Comparison of ENCODE assay signal across 8 cellular contexts in the genomic region with DNA sequence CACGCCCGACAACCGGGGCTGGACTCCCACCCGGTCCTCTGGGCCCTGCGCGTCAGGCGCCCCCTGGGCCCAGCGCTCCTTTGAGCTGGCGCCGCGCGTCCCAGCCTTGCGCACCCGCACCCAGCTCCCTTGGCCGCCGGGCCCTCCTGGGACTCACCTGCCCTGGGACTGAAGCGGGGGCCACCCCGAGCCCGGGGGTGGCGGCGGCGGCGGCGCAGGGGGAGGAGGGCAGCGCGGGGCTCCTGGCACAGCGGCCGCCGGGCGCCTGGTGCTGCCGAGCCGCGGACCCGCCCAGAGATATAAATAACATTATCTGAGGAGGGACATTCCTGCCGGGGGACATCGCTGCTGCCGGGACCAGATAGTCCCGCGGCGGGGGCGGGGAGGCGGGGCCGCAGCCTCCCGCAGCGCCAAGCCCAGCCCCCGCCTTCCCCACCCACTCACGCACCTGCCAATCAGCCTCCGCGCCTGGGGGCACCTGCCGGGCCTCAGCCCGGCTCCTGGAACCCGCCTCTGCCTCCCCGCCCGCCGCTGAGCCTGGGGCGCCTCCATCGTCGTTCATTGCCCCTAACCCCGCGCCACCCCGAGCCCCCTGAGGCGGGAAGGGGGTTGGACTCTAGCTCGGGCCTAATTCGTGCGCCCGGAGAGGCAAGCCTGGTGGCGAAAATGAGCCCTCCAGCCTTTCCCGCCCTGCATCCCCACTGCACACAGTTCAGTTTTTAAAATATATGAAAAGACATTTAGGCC. TPM values are rescaled to one million over a fixed set of nuclear protein-coding genes. Genes with fewer than 3 reads are reported as not detected.
DNase-seq lines count a peak whose midpoint lies in the region; ATAC-seq and TF ChIP-seq lines count a peak whose summit lies in the region.

A gene (minus strand): TSS at position 273 of the 747 bp plus-strand sequence. CDS start 56,813 bp downstream, outside the sequence.

- H3K9me3 ChIP-seq in CD4-positive, alpha-beta memory T cell (ENCODE audit: control insufficient read depth in 1 of 2, low read length in 2 of 2), result no peaks in the 10 kb centered on the region
- no peaks in the 10 kb centered on the region for H3K9me3 ChIP-seq in OCI-LY3 (ENCODE audit: insufficient read depth, low read length)
- peaks cover 2% of the 10 kb centered on the region for H3K9me3 ChIP-seq in trophoblast cell (ENCODE audit: insufficient read depth, low read depth, low read length)
- H3K9me3 ChIP-seq in upper lobe of right lung, result no peaks in the 10 kb centered on the region

- peaks cover 0 to 10% (median 9%) of the 10 kb centered on the region in 4 donors for H3K4me1 Mint-ChIP-seq in CD4-positive, alpha-beta memory T cell

- H3K23ac ChIP-seq in trophoblast cell (ENCODE audit: low read length), result no peak within 1 kb of the TSS

- peak; percentile 61 for ATAC-seq in HG02571 (IDR thresholded peaks at IDR 0.05; ENCODE audit: unreplicated experiment)
- peak; percentile 77 for ATAC-seq in upper lobe of right lung
- ATAC-seq in GM21723 (IDR thresholded peaks at IDR 0.05; ENCODE audit: unreplicated experiment), result no peak

- no peak within 1 kb of the TSS for H2AK5ac ChIP-seq in trophoblast cell (ENCODE audit: low read length)

- H3K9me3 Mint-ChIP-seq in CD4-positive, alpha-beta memory T cell, result no peaks in the 10 kb centered on the region

- intact Hi-C loops in CD4-positive, alpha-beta memory T cell (cut with micrococcal nuclease), result loop anchor here (1.0 kb wide), 1 partner anchor 45 kb away; no protein-coding TSS in a partner anchor
- intact Hi-C loops in upper lobe of right lung (cut with DNase I), result loop anchor here (10.0 kb wide), 1 partner anchor 55 kb away; no protein-coding TSS in a partner anchor

- H3K36me3 Mint-ChIP-seq in CD4-positive, alpha-beta memory T cell, result no peaks in the 10 kb centered on the region

- H3K4me2 ChIP-seq in OCI-LY3 (ENCODE audit: low read length), result peak within 1 kb of the TSS; percentile 79
- H3K4me2 ChIP-seq in trophoblast cell (ENCODE audit: low read length), result peak within 1 kb of the TSS; percentile 85

- peaks cover 15 to 32% of the 10 kb centered on the region in 2 donors for H3K27me3 Mint-ChIP-seq in CD4-positive, alpha-beta memory T cell

- H3K4me3 Mint-ChIP-seq in CD4-positive, alpha-beta memory T cell, result peak within 1 kb of the TSS; percentile 84 to 94 (median 88)

- no peak within 1 kb of the TSS for H3K4ac ChIP-seq in trophoblast cell (ENCODE audit: low read depth, low read length)

- no peak within 1 kb of the TSS for H2BK5ac ChIP-seq in trophoblast cell (ENCODE audit: low read depth, low read length, poor library complexity)

- WGBS in trophoblast cell (ENCODE audit: extremely low coverage, insufficient coverage, insufficient read length), result no CpG with 5 or more reads among the region's 68 CpGs

- H3K79me1 ChIP-seq in trophoblast cell (ENCODE audit: low read length), result no peaks in the 10 kb centered on the region

- H2AFZ ChIP-seq in OCI-LY3 (ENCODE audit: low read depth, low read length), result peak within 1 kb of the TSS; percentile 84
- peak within 1 kb of the TSS; percentile 4 for H2AFZ ChIP-seq in trophoblast cell (ENCODE audit: insufficient read depth, low read length, poor library complexity)

- peak within 1 kb of the TSS in 2 of 7 donors; percentile 15 to 66 for H3K27ac Mint-ChIP-seq in CD4-positive, alpha-beta memory T cell

- peak within 1 kb of the TSS in 1 of 2 donors; percentile 57 for H3K4me3 ChIP-seq in CD4-positive, alpha-beta memory T cell (ENCODE audit: low read length in 2 of 2)
- H3K4me3 ChIP-seq in OCI-LY3 (ENCODE audit: low read length), result peak within 1 kb of the TSS; percentile 81
- H3K4me3 ChIP-seq in trophoblast cell (ENCODE audit: low read depth, low read length), result peak within 1 kb of the TSS; percentile 61
- peak within 1 kb of the TSS; percentile 60 for H3K4me3 ChIP-seq in upper lobe of right lung

- H3K36me3 ChIP-seq in CD4-positive, alpha-beta memory T cell (ENCODE audit: insufficient read depth, low read length), result no peaks in the 10 kb centered on the region
- H3K36me3 ChIP-seq in OCI-LY3 (replicated peaks; ENCODE audit: low read depth, low read length) (no peaks in the 10 kb centered on the region), trophoblast cell (ENCODE audit: control insufficient read depth in 1 of 2, insufficient read depth in 2 of 2, low read length in 2 of 2) (no peaks in the 10 kb centered on the region), upper lobe of right lung (no peaks in the 10 kb centered on the region)

- POLR2A ChIA-PET in CD4-positive, alpha-beta memory T cell (lab: Charles Lee; ENCODE audit: partially characterized antibody), result interaction anchor here (0.6 to 1.6 kb wide), 5 partner anchors 32 to 375 kb away, joined by 3 to 4 read pairs (median 3); a partner anchor contains a TSS

- H4K91ac ChIP-seq in trophoblast cell (ENCODE audit: low read depth, low read length), result no peak within 1 kb of the TSS

- H3K79me2 ChIP-seq in OCI-LY3 (ENCODE audit: low read length) (no peaks in the 10 kb centered on the region), trophoblast cell (ENCODE audit: control insufficient read depth, insufficient read depth, low read length, poor library complexity) (no peaks in the 10 kb centered on the region)

- peaks cover 16% of the 10 kb centered on the region for H3K27me3 ChIP-seq in CD4-positive, alpha-beta memory T cell (ENCODE audit: insufficient read depth, low read length)
- H3K27me3 ChIP-seq in OCI-LY3 (ENCODE audit: low read depth, low read length) (peaks cover 55% of the 10 kb centered on the region), trophoblast cell (ENCODE audit: insufficient read depth, low read length) (peaks cover 23% of the 10 kb centered on the region), upper lobe of right lung (peaks cover 60% of the 10 kb centered on the region)

- H4K20me1 ChIP-seq in OCI-LY3 (ENCODE audit: insufficient read depth, low read length), result no peaks in the 10 kb centered on the region

- no peak within 1 kb of the TSS for H4K12ac ChIP-seq in trophoblast cell (ENCODE audit: low read depth, low read length)

- H3K14ac ChIP-seq in trophoblast cell (ENCODE audit: low read length), result no peak within 1 kb of the TSS

- H3K27ac ChIP-seq in CD4-positive, alpha-beta memory T cell (ENCODE audit: low read depth, low read length), result no peak within 1 kb of the TSS
- no peak within 1 kb of the TSS for H3K27ac ChIP-seq in OCI-LY3 (ENCODE audit: low read length)
- H3K27ac ChIP-seq in trophoblast cell (ENCODE audit: low read depth, low read length), result no peak within 1 kb of the TSS
- no peak within 1 kb of the TSS for H3K27ac ChIP-seq in upper lobe of right lung

- peak; percentile 34 to 67 (median 42) for DNase-seq in CD4-positive, alpha-beta memory T cell
- DNase-seq in activated T-helper 9 cell treated with anti-CD3 and anti-CD28 coated beads, Interleukin-2, amount 50 U/mL, for 16 hours (ENCODE audit: low read depth), result peak; percentile 54
- peak; percentile 5 for DNase-seq in glomerular visceral epithelial cell (ENCODE audit: extremely low spot score)
- DNase-seq in trophoblast cell, result peak; percentile 16 to 22
- DNase-seq in upper lobe of right lung, result peak; percentile 73

- no peak within 1 kb of the TSS for H2BK120ac ChIP-seq in trophoblast cell (ENCODE audit: insufficient read depth, low read length, poor library complexity)

- H3K9ac ChIP-seq in OCI-LY3 (ENCODE audit: low read length) (peak within 1 kb of the TSS; percentile 54), trophoblast cell (ENCODE audit: low read length) (no peak within 1 kb of the TSS)

- no peak within 1 kb of the TSS for H3K18ac ChIP-seq in trophoblast cell (ENCODE audit: low read length)

- no peak within 1 kb of the TSS for H4K8ac ChIP-seq in trophoblast cell (ENCODE audit: low read depth, low read length)

- CTCF ChIA-PET in CD4-positive, alpha-beta memory T cell (lab: Charles Lee; ENCODE audit: partially characterized antibody), result interaction anchor here (1.3 to 8.3 kb wide), 2 partner anchors 10 to 11 kb away, joined by 4 to 87 read pairs; no protein-coding TSS in a partner anchor

- H2BK12ac ChIP-seq in trophoblast cell (ENCODE audit: low read length), result no peak within 1 kb of the TSS

- H3K4me1 ChIP-seq in CD4-positive, alpha-beta memory T cell (ENCODE audit: insufficient read depth, low read length), result peaks cover 11% of the 10 kb centered on the region
- peaks cover 5% of the 10 kb centered on the region for H3K4me1 ChIP-seq in OCI-LY3 (ENCODE audit: low read length)
- H3K4me1 ChIP-seq in trophoblast cell (ENCODE audit: control insufficient read depth in 1 of 2, insufficient read depth in 2 of 2, low read length in 2 of 2), result peaks cover 7 to 15% of the 10 kb centered on the region in 2 experiments
- peaks cover 7% of the 10 kb centered on the region for H3K4me1 ChIP-seq in upper lobe of right lung

- TF ChIP-seq CTCF in OCI-LY3 (IDR thresholded peaks at IDR 0.05; ENCODE audit: low read depth, low read length) (no peak), upper lobe of right lung (IDR thresholded peaks at IDR 0.05) (no peak)

RNA-seq across cellular contexts. Expression of the gene that starts here (rescaled TPM):
- total RNA-seq in CD4-positive, alpha-beta memory T cell, result under 1 TPM; 0.03 to 0.09 TPM
- under 1 TPM in 1 of 2 donors, not detected in 1; 0.37 TPM for polyA plus RNA-seq in CD4-positive, alpha-beta memory T cell
- 0.03 and 0.04 TPM in 2 replicates for polyA plus RNA-seq in trophoblast cell (2013)
- total RNA-seq in upper lobe of right lung, result 3.0 TPM

Comparison
In these comparisons a context has a peak if more than half of its experiments do, and no peak if none do; other contexts are left out.
1. Peak in DNase-seq in CD4-positive, alpha-beta memory T cell; RNA of the gene not detected or under 1 TPM.
2. DNase-seq: peak in every context shown above with its lines; median percentile 73 in upper lobe of right lung; 54 in activated T-helper 9 cell treated with anti-CD3 and anti-CD28 coated beads, Interleukin-2, amount 50 U/mL, for 16 hours; 42 in CD4-positive, alpha-beta memory T cell; 19 in trophoblast cell; 5 in glomerular visceral epithelial cell.